ENCODE assay signal across 14 cellular contexts in the genomic region with DNA sequence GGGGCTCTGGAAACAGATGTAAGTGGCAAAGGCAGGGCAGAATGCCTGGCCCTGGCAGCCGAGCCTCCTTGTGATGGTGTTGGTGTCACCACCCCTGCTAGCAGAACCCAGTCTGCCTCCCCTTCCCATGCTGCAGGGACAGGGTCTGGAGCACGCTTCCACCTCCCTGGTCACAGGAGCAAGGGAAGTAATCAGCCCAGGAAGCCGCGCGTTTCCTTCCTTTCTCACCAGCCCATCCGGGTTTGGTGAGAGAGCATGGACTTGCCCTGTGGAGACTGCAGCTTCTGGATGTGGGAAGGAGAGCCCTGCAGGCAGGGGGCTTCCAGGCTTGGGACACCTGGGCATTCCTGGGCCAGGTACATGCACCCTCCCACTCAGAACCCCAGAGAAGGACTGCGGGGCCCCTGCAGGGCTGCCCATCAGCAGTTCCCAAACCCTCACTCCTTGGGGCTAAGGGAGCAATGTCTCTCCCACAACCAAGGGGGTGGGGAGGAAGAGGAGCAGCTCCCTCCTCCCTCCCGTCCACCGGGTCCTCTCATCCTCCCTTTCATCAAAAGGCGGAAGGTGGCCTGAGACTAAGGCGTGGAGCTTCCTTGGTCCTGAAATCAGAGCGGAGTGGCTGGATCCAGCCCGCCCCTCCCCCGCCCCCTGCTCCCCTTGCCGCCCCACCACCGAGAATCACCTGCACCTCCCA. TPM values are rescaled to one million over a fixed set of nuclear protein-coding genes. Genes with fewer than 3 reads are reported as not detected.
DNase-seq lines count a peak whose midpoint lies in the region; ATAC-seq, FAIRE-seq and TF ChIP-seq lines count a peak whose summit lies in the region.
"Had no signal": no experiment of that assay in that cellular context is flagged by ENCODE, and none has a peak within 500 bp of the region (broad histone marks: within the 10 kb centered on the region; RNA-seq: fewer than 3 reads in every experiment).

No MANE protein-coding gene starts in this region.

- DNase-seq in adipocyte (ENCODE audit: low read depth) (no peak), heart left ventricle (peak in 3 of 5 donors; percentile 56 to 68 (median 67)), transverse colon (no peak), frontal cortex (ENCODE audit: low spot score in 2 of 2) (no peak), PC-3 (no peak)
- DNase-seq: activated CD4-positive, alpha-beta T cell treated with anti-CD3 and anti-CD28 coated beads for 4 hours; activated effector memory CD4-positive, alpha-beta T cell treated with Interleukin-2 at 50 U/mL for 16 hours; GF-D8; NCI-H1105 treated with DMSO at 0.1 percent for 48 hours; NCI-H69 had no signal

- no TSS peak for BruUV-seq in PC-3 (replicated peaks; lab: Mats Ljungman, UMichigan)

- intact Hi-C loops in heart left ventricle (cut with DNase I) = no loop called here
- intact Hi-C loops in transverse colon (cut with DNase I; ENCODE audit: low total_unique reads) = no loop called here
- intact Hi-C loops in PC-3 (cut with micrococcal nuclease) = no loop called here

- no peaks in the 10 kb centered on the region for H3F3A ChIP-seq in PC-3 (ENCODE audit: low read length, unreplicated experiment)

- no peak overlapping the region for H3K4me2 ChIP-seq in PC-3 (ENCODE audit: low read length)

- H3K4me3 ChIP-seq in adipocyte (ENCODE audit: low read length) (no peak overlapping the region), heart left ventricle (peak overlapping the region; percentile 14 to 66 (median 57)), transverse colon (no peak overlapping the region), PC-3 (ENCODE audit: low read length) (no peak overlapping the region)

- H3K9ac ChIP-seq in adipocyte (ENCODE audit: low read length) = peak overlapping the region; percentile 82
- no peak overlapping the region for H3K9ac ChIP-seq in PC-3 (ENCODE audit: low read length)

- H3K9me2 ChIP-seq in PC-3 (replicated peaks; ENCODE audit: low read length) = no peaks in the 10 kb centered on the region

- no peaks in the 10 kb centered on the region for H4K20me1 ChIP-seq in PC-3 (ENCODE audit: low read length)

- no peak overlapping the region for H2AFZ ChIP-seq in PC-3 (ENCODE audit: low read length)

- H3K36me3 Mint-ChIP-seq in nephron (ENCODE audit: low read depth) = peaks cover 6% of the 10 kb centered on the region

- H3K79me2 ChIP-seq in PC-3 (ENCODE audit: low read length) = no peaks in the 10 kb centered on the region

- WGBS in heart left ventricle, 4 donors = 56 to 64% (median 57%) methylated on average over 14 to 16 of the region's 16 CpGs
- 64% methylated on average over 13 of the region's 16 CpGs; no CpG with 5 or more reads in 1 of the 2 donors for WGBS in transverse colon (ENCODE audit: low coverage in 1 of 2), 2 donors

- no peak for TF ChIP-seq EP300 in transverse colon (IDR thresholded peaks at IDR 0.05; ENCODE audit: low read depth)

- in situ Hi-C loops in transverse colon (cut with MboI; ENCODE audit: low pct_ligation_motif_present in 1 of 4, low pct_unique_long_range_greater_than_20kb in 1 of 4, low sequenced_read_pairs in 3 of 4) = no loop called here

- TF ChIP-seq CTCF in heart left ventricle (IDR thresholded peaks at IDR 0.05) (no peak), nephron (IDR thresholded peaks at IDR 0.05; ENCODE audit: unreplicated experiment in 3 of 3) (no peak), transverse colon (IDR thresholded peaks at IDR 0.05) (no peak), PC-3 (conservative IDR thresholded peaks at IDR 0.05; ENCODE audit: low read depth, low read length) (no peak)

- no peaks in the 10 kb centered on the region for H3K36me3 ChIP-seq in adipocyte (ENCODE audit: control insufficient read depth, insufficient read depth, low read length, severe bottlenecking)
- H3K36me3 ChIP-seq in heart left ventricle = peaks cover 0 to 4% (median 0%) of the 10 kb centered on the region in 9 donors
- H3K36me3 ChIP-seq in transverse colon = no peaks in the 10 kb centered on the region
- H3K36me3 ChIP-seq in PC-3 (ENCODE audit: low read depth, low read length) = no peaks in the 10 kb centered on the region

- peaks cover 43% of the 10 kb centered on the region for H3K4me1 Mint-ChIP-seq in nephron

- ATAC-seq in heart left ventricle (peak in 1 of 4 donors; percentile 28), PC-3 (no peak), HG03280 (IDR thresholded peaks at IDR 0.05; ENCODE audit: unreplicated experiment) (no peak)

- CTCF ChIA-PET in PC-3 (lab: Charles Lee) = no interaction called here

- H3K27me3 ChIP-seq in adipocyte (replicated peaks; ENCODE audit: control insufficient read depth, insufficient read depth, low read length) (no peaks in the 10 kb centered on the region), heart left ventricle (no peaks in the 10 kb centered on the region), transverse colon (no peaks in the 10 kb centered on the region), PC-3 (ENCODE audit: low read length) (no peaks in the 10 kb centered on the region)

- no peak for FAIRE-seq in frontal cortex (lab: Jason Lieb, UNC)

- TF ChIP-seq POLR2A in heart left ventricle (IDR thresholded peaks at IDR 0.05) (peak in 1 of 2 donors; percentile 29), transverse colon (IDR thresholded peaks at IDR 0.05) (no peak)

- H3K27me3 Mint-ChIP-seq in nephron (ENCODE audit: low read depth) = peaks cover 3% of the 10 kb centered on the region
- H3K27me3 Mint-ChIP-seq: central memory CD8-positive, alpha-beta T cell had no signal

- H3K4me1 ChIP-seq in adipocyte (ENCODE audit: control insufficient read depth, insufficient read depth, low read length) = peaks cover 56% of the 10 kb centered on the region
- H3K4me1 ChIP-seq in heart left ventricle = peaks cover 5 to 83% (median 49%) of the 10 kb centered on the region in 12 donors
- H3K4me1 ChIP-seq in transverse colon = peaks cover 0 to 31% (median 13%) of the 10 kb centered on the region in 4 donors
- H3K4me1 ChIP-seq in PC-3 (ENCODE audit: insufficient read depth, low read length) = peaks cover 21% of the 10 kb centered on the region

- H3K27ac ChIP-seq in heart left ventricle = peak overlapping the region; percentile 79 to 98 (median 90)
- peak overlapping the region; percentile 50 to 69 (median 61) for H3K27ac ChIP-seq in transverse colon
- H3K27ac ChIP-seq in PC-3 (ENCODE audit: low read length) = no peak overlapping the region
- H3K27ac ChIP-seq: SK-N-MC had no signal

- POLR2A ChIA-PET in PC-3 (lab: Charles Lee; ENCODE audit: unreplicated experiment) = no interaction called here

- H3K4me3 Mint-ChIP-seq in nephron = peak overlapping the region in 2 of 3 experiments; percentile 40 to 45
- H3K4me3 Mint-ChIP-seq: central memory CD8-positive, alpha-beta T cell had no signal

- H3K27ac Mint-ChIP-seq in nephron = peak overlapping the region; percentile 96 to 98 (median 98)

- peaks cover 15% of the 10 kb centered on the region for H3K9me3 Mint-ChIP-seq in nephron

- H3K9me3 ChIP-seq in adipocyte (ENCODE audit: control insufficient read depth, low read length) (peaks cover 4% of the 10 kb centered on the region), heart left ventricle (peaks cover 0 to 19% (median 1%) of the 10 kb centered on the region in 12 donors), transverse colon (peaks cover 0 to 6% of the 10 kb centered on the region in 2 donors), PC-3 (ENCODE audit: low read length) (no peaks in the 10 kb centered on the region)

RNA-seq across cellular contexts. Expression of a gene that starts 1.8 kb away (rescaled TPM):
- total RNA-seq in heart left ventricle = 10 to 100 TPM; 22.7 to 93.0 (median 34.3) TPM
- polyA plus RNA-seq in heart left ventricle = 10 to 100 TPM; 15.8 to 30.9 TPM
- 10 to 100 TPM in 1 of 4 donors, 1 to 10 TPM in 3; 1.1 to 25.3 (median 8.1) TPM for total RNA-seq in transverse colon
- 4.1 TPM for total RNA-seq in frontal cortex
- total RNA-seq in PC-3 (2014; rRNA removed) = 1.9 and 6.7 TPM in 2 replicates

RNA-seq across cellular contexts. Expression of a gene that starts 2.8 kb away (rescaled TPM):
- 10 to 100 TPM in 8 of 9 donors, 1 to 10 TPM in 1; 8.2 to 44.7 (median 17.2) TPM for total RNA-seq in heart left ventricle
- 10 to 100 TPM; 18.5 to 36.7 TPM for polyA plus RNA-seq in heart left ventricle
- total RNA-seq in transverse colon = 1 to 10 TPM in 2 of 4 donors, not detected in 2; 7.4 to 7.5 TPM
- 1.6 TPM for total RNA-seq in frontal cortex
- total RNA-seq in PC-3 (2014; rRNA removed) = 0.86 and 2.7 TPM in 2 replicates

RNA-seq across cellular contexts. Expression of a gene that starts 12.6 kb away (rescaled TPM):
- total RNA-seq in heart left ventricle (100 to 1,000 TPM in 1 of 9 donors, 10 to 100 TPM in 8; 21.2 to 189 (median 37.9) TPM), transverse colon (100 to 1,000 TPM in 2 of 4 donors, 10 to 100 TPM in 2; 35.0 to 194 (median 117) TPM), frontal cortex (0.41 TPM), PC-3 (2014; rRNA removed) (252 and 259 TPM in 2 replicates)
- polyA plus RNA-seq in heart left ventricle = 100 to 1,000 TPM in 1 of 2 donors, 10 to 100 TPM in 1; 86.1 to 123 TPM

Comparison
In these comparisons a context has a peak if more than half of its experiments do, and no peak if none do; other contexts are left out.
1. DNase-seq: peak in heart left ventricle (3 of 5); none in adipocyte (single experiment), transverse colon (single experiment), frontal cortex (0 of 2) and PC-3 (single experiment).
2. H3K4me3 ChIP-seq: peak in heart left ventricle (12 of 12); none in adipocyte (single experiment), transverse colon (0 of 4) and PC-3 (single experiment).
3. RNA of a gene that starts 12.6 kb away (total RNA-seq): 252 to 259 TPM in PC-3, 35.0 to 194 TPM in transverse colon and 21.2 to 189 TPM in heart left ventricle; 0.41 TPM in frontal cortex (single experiment); every median in the first group is over 10 times any median in the second.